ENCODE assay signal across 9 cellular contexts in the genomic region with DNA sequence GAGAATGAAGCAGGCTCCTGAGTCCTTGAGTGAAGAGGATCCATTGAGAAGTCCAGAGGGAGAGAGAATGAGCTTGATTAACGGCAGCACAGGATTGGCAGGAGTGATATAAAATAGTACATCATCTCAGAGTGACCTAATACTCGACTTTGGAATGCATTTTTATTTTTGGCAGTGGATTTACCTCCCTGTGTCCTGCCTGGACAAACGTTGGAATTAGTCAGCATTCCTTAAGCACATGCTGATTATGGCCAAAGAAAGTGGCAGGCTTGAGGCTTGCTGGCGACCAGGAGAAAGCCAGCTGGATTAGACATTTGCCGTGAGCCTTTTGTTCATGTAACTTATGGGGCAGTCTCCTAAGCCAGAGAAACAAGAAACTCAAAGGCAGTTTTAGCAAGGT. TPM values are rescaled to one million over a fixed set of nuclear protein-coding genes. Genes with fewer than 3 reads are reported as not detected.
DNase-seq lines count a peak whose midpoint lies in the region; ATAC-seq and TF ChIP-seq lines count a peak whose summit lies in the region.
"Had no signal": no experiment of that assay in that cellular context is flagged by ENCODE, and none has a peak within 500 bp of the region (broad histone marks: within the 10 kb centered on the region; RNA-seq: fewer than 3 reads in every experiment).

No MANE protein-coding gene starts in this region.

- ATAC-seq in HG02571 (IDR thresholded peaks at IDR 0.05; ENCODE audit: unreplicated experiment) (no peak), GM18907 (IDR thresholded peaks at IDR 0.05; ENCODE audit: unreplicated experiment) (no peak)

- H3K4me3 ChIP-seq in AG04449 (ENCODE audit: low read depth, low read length), result no peak overlapping the region
- H3K4me3 ChIP-seq: suprapubic skin had no signal

- CTCF ChIA-PET in AG04449 (lab: Yijun Ruan, JAX), result interaction anchor here (1.2 to 3.2 kb wide), 4 partner anchors 10 to 145 kb away, joined by 3 to 26 read pairs (median 4); partner anchors contain the start of gene LRCH1
- CTCF ChIA-PET in activated naive CD4-positive, alpha-beta T cell treated with anti-CD3 and anti-CD28 coated beads, Interleukin-2, amount 10 ng/mL, durations not matched to agents 7 days and 5 days (lab: Charles Lee), result interaction anchor here (1.0 to 1.8 kb wide), 2 partner anchors 8 to 9 kb away, joined by 3 to 6 read pairs; no protein-coding TSS in a partner anchor

- no peaks in the 10 kb centered on the region for H3K9me3 Mint-ChIP-seq in activated naive CD4-positive, alpha-beta T cell treated with anti-CD3 and anti-CD28 coated beads, Interleukin-2, amount 10 ng/mL, durations not matched to agents 7 days and 5 days

- POLR2A ChIA-PET in AG04449 (lab: Yijun Ruan, JAX), result interaction anchor here (1.0 kb wide), 1 partner anchor 90 kb away, joined by 3 read pairs; no protein-coding TSS in a partner anchor

- H3K36me3 Mint-ChIP-seq in activated naive CD4-positive, alpha-beta T cell treated with anti-CD3 and anti-CD28 coated beads, Interleukin-2, amount 10 ng/mL, durations not matched to agents 7 days and 5 days, result peaks cover 5% of the 10 kb centered on the region

- no peak overlapping the region for H3K4me3 Mint-ChIP-seq in activated naive CD4-positive, alpha-beta T cell treated with anti-CD3 and anti-CD28 coated beads, Interleukin-2, amount 10 ng/mL, durations not matched to agents 7 days and 5 days

- peak; percentile 58 for DNase-seq in AG04449 (ENCODE audit: low read depth, low spot score)
- DNase-seq in NCI-H446 treated with DMSO at 0.1 percent for 48 hours (lab: John Stamatoyannopoulos, UW), result peak; percentile 50
- DNase-seq in dermis blood vessel endothelial cell, result peak; percentile 57
- peak; percentile 95 for DNase-seq in myocyte (ENCODE audit: low read depth)
- no peak for DNase-seq in activated naive CD4-positive, alpha-beta T cell treated with anti-CD3 and anti-CD28 coated beads, Interleukin-2, amount 10 ng/mL, durations not matched to agents 7 days and 5 days
- no peak for DNase-seq in NCI-H1436 (lab: John Stamatoyannopoulos, UW)

- H3K27me3 Mint-ChIP-seq in activated naive CD4-positive, alpha-beta T cell treated with anti-CD3 and anti-CD28 coated beads, Interleukin-2, amount 10 ng/mL, durations not matched to agents 7 days and 5 days, result no peaks in the 10 kb centered on the region

- H3K27ac Mint-ChIP-seq in activated naive CD4-positive, alpha-beta T cell treated with anti-CD3 and anti-CD28 coated beads, Interleukin-2, amount 10 ng/mL, durations not matched to agents 7 days and 5 days, result no peak overlapping the region

- TF ChIP-seq CTCF in AG04449 (IDR thresholded peaks at IDR 0.05; ENCODE audit: insufficient read depth, low read length, missing control alignments), result no peak

- peaks cover 44% of the 10 kb centered on the region for H3K4me1 Mint-ChIP-seq in activated naive CD4-positive, alpha-beta T cell treated with anti-CD3 and anti-CD28 coated beads, Interleukin-2, amount 10 ng/mL, durations not matched to agents 7 days and 5 days

RNA-seq across cellular contexts. Expression of gene LRCH1, which starts 22.9 kb away (rescaled TPM):
- 21.8 and 25.7 TPM in 2 replicates for total RNA-seq in dermis blood vessel endothelial cell
- total RNA-seq in myocyte, result 9.9 and 11.8 TPM in 2 replicates
- 8.7 TPM for polyA plus RNA-seq in myocyte (2012)

Comparison
In these comparisons a context has a peak if more than half of its experiments do, and no peak if none do; other contexts are left out.
1. DNase-seq: peak in AG04449 (single experiment), NCI-H446 treated with DMSO at 0.1 percent for 48 hours (single experiment), dermis blood vessel endothelial cell (single experiment) and myocyte (single experiment); none in activated naive CD4-positive, alpha-beta T cell treated with anti-CD3 and anti-CD28 coated beads, Interleukin-2, amount 10 ng/mL, durations not matched to agents 7 days and 5 days (single experiment) and NCI-H1436 (single experiment).